Comparison of ENCODE assay signal across 10 cellular contexts in the genomic region with DNA sequence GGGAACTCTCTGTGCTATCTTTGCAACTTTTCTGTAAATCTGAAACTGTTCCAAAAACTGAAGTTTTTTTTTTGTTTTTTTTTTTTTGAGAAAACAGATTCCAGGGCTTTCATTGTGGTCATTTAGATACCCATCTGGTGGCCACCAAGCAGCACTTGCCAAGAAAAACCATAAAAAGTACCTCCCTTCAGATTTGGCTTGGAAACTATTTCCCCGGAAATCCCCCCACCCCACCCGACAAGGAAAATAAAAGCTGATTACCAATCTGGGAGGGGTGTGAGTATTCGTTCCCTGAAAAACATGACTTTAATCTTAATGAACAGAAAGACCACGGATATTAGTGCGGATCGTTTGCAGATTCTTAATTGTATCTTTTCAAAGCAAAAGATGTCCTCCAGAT. TPM values are rescaled to one million over a fixed set of nuclear protein-coding genes. Genes with fewer than 3 reads are reported as not detected.
A peak's percentile ranks its signal among the peaks of the same experiment; 100 is the strongest.
DNase-seq lines count a peak whose midpoint lies in the region; ATAC-seq, FAIRE-seq and TF ChIP-seq lines count a peak whose summit lies in the region.
"Had no signal": no experiment of that assay in that cellular context is flagged by ENCODE, and none has a peak within 500 bp of the region (broad histone marks: within the 10 kb centered on the region; RNA-seq: fewer than 3 reads in every experiment).

No MANE protein-coding gene starts in this region.

- peak overlapping the region in 2 of 10 experiments; percentile 61 to 64; a peak in 2 of 20 replicates for H3K4me3 ChIP-seq in BLaER1 treated with 17β-estradiol and CSF1 and Interleukin-3, amounts not matched to agents 10 nM and 100 nM
- H3K4me3 ChIP-seq in KMS-11 (IDR thresholded peaks at IDR 0.05; ENCODE audit: insufficient read depth, low read depth, low read length) (no peak overlapping the region), K562 (peak overlapping the region; percentile 72), foreskin fibroblast (ENCODE audit: low read depth in 1 of 2, low read length in 2 of 2) (no peak overlapping the region)

- peak overlapping the region; percentile 91 to 99 (median 98) for H3K4me3 Mint-ChIP-seq in naive B cell

- in situ Hi-C loops in K562 (cut with MboI), result no loop called here

- H3K9ac ChIP-seq in BLaER1 treated with 17β-estradiol and CSF1 and Interleukin-3, amounts not matched to agents 10 nM and 100 nM, result peak overlapping the region in 7 of 11 experiments; percentile 4 to 86 (median 76); a peak in 8 of 22 replicates
- peak overlapping the region; percentile 86 for H3K9ac ChIP-seq in KMS-11
- H3K9ac ChIP-seq in K562 (ENCODE audit: insufficient read depth in 1 of 2, low read depth in 2 of 2, low read length in 2 of 2), result peak overlapping the region; percentile 69 to 91; a peak in 2 of 4 replicates

- no peak for TF ChIP-seq EP300 in K562 (IDR thresholded peaks at IDR 0.05; ENCODE audit: low read length)

- H3K4me1 Mint-ChIP-seq in naive B cell, result peaks cover 44 to 71% (median 70%) of the 10 kb centered on the region in 3 donors

- peaks cover 44 to 55% (median 51%) of the 10 kb centered on the region in 10 experiments for H3K4me1 ChIP-seq in BLaER1 treated with 17β-estradiol and CSF1 and Interleukin-3, amounts not matched to agents 10 nM and 100 nM
- peaks cover 32% of the 10 kb centered on the region for H3K4me1 ChIP-seq in KMS-11 (ENCODE audit: low read depth, poor library complexity, severe bottlenecking)
- peaks cover 26 to 38% of the 10 kb centered on the region in 2 experiments; a peak in 4 of 5 replicates for H3K4me1 ChIP-seq in K562 (replicated peaks in 1 of 2; ENCODE audit: control insufficient read depth in 2 of 2, insufficient read depth in 2 of 2, low read length in 2 of 2)

- H4K20me1 ChIP-seq in BLaER1 treated with 17β-estradiol and CSF1 and Interleukin-3, amounts not matched to agents 10 nM and 100 nM, result peaks cover 0 to 6% (median 0%) of the 10 kb centered on the region in 11 experiments; a peak in 2 of 22 replicates
- H4K20me1 ChIP-seq in KMS-11 (ENCODE audit: insufficient read depth) (no peaks in the 10 kb centered on the region), K562 (replicated peaks; ENCODE audit: control insufficient read depth, insufficient read depth, low read length) (0 out of 2 replicates have a peak, but pooled peaks cover 3% of the 10 kb centered on the region)

- peak overlapping the region; percentile 95 to 100 (median 98) for H3K27ac Mint-ChIP-seq in naive B cell

- H3K36me3 Mint-ChIP-seq in naive B cell, result peaks cover 12% of the 10 kb centered on the region in 2 donors

- peaks cover 12 to 25% (median 18%) of the 10 kb centered on the region in 11 experiments; a peak in 21 of 22 replicates for H3K9me3 ChIP-seq in BLaER1 treated with 17β-estradiol and CSF1 and Interleukin-3, amounts not matched to agents 10 nM and 100 nM (replicated peaks in 1 of 11)
- no peaks in the 10 kb centered on the region for H3K9me3 ChIP-seq in K562 (replicated peaks; ENCODE audit: control insufficient read depth, insufficient read depth, low read depth, low read length)

- TF ChIP-seq POLR2A in K562 (conservative IDR thresholded peaks at IDR 0.05), result no peak

- H3K79me2 ChIP-seq in KMS-11 (ENCODE audit: insufficient read depth, low read depth) (peaks cover 65% of the 10 kb centered on the region), K562 (ENCODE audit: control insufficient read depth, insufficient read depth, low read length) (peaks cover 62% of the 10 kb centered on the region)

- H2AFZ ChIP-seq in KMS-11 (ENCODE audit: low read depth) (0 out of 2 replicates have a peak overlapping the region, but pooled peaks have one; percentile 58), K562 (ENCODE audit: low read depth, low read length) (peak overlapping the region; percentile 60)

- CTCF ChIA-PET in K562 (lab: Yijun Ruan, JAX; ENCODE audit: low intra/inter-chr PET ratio), result no interaction called here

- 0% methylated on average over 6 of the region's 6 CpGs for WGBS in K562 (ENCODE audit: insufficient coverage, low coverage, missing lambda C conversion rate)

- DNase-seq in K562 (ENCODE audit: extremely low read depth in 1 of 4, low spot score in 3 of 4) (no peak), naive B cell (no peak), foreskin fibroblast (no peak), occipital lobe (lab: John Stamatoyannopoulos, UW) (no peak), pons (ENCODE audit: low spot score) (no peak), A172 (ENCODE audit: low spot score) (no peak)
- DNase-seq: amniotic stem cell, DMS 273 treated with DMSO at 0.1 percent for 48 hours had no signal

- 0 out of 2 replicates have a peak, but pooled peaks have one; percentile 10 for TF ChIP-seq CTCF in KMS-11 (conservative IDR thresholded peaks at IDR 0.05; ENCODE audit: low read depth, low read length)
- no peak for TF ChIP-seq CTCF in K562 (IDR thresholded peaks at IDR 0.05 in 2 of 3, conservative IDR thresholded peaks at IDR 0.05 in 1 of 3; ENCODE audit: insufficient read depth in 2 of 3, low read depth in 1 of 3, low read length in 3 of 3)
- no peak for TF ChIP-seq CTCF in foreskin fibroblast (IDR thresholded peaks at IDR 0.05; ENCODE audit: low read depth, low read length)

- peaks cover 0 to 9% (median 4%) of the 10 kb centered on the region in 7 donors for H3K9me3 Mint-ChIP-seq in naive B cell

- no peak for TF ChIP-seq RAD21 in K562 (CRISPR knock-in tag; conservative IDR thresholded peaks at IDR 0.05 in 1 of 2, IDR thresholded peaks at IDR 0.05 in 1 of 2)

- H3K36me3 ChIP-seq in BLaER1 treated with 17β-estradiol and CSF1 and Interleukin-3, amounts not matched to agents 10 nM and 100 nM, result peaks cover 0 to 23% (median 8%) of the 10 kb centered on the region in 11 experiments; a peak in 12 of 22 replicates
- H3K36me3 ChIP-seq in KMS-11 (ENCODE audit: insufficient read depth), result no peaks in the 10 kb centered on the region; the same call in 1 of the 2 replicates
- peaks cover 24% of the 10 kb centered on the region for H3K36me3 ChIP-seq in K562 (ENCODE audit: control insufficient read depth, insufficient read depth, low read length)

- FAIRE-seq in K562 (lab: Jason Lieb, UNC), result peak; percentile 19

- no peaks in the 10 kb centered on the region for H3K9me1 ChIP-seq in K562 (ENCODE audit: control insufficient read depth, insufficient read depth, low read length)

- H3K4me2 ChIP-seq in BLaER1 treated with 17β-estradiol and CSF1 and Interleukin-3, amounts not matched to agents 10 nM and 100 nM, result peak overlapping the region; percentile 73 to 99 (median 93)
- peak overlapping the region; percentile 98 for H3K4me2 ChIP-seq in KMS-11
- peak overlapping the region; percentile 84 for H3K4me2 ChIP-seq in K562 (ENCODE audit: insufficient read depth, low read length)

- H3K27me3 Mint-ChIP-seq in naive B cell, result peaks cover 0 to 7% (median 0%) of the 10 kb centered on the region in 3 donors

- POLR2A ChIA-PET in K562 (lab: Yijun Ruan, JAX), result interaction anchor here (1.1 kb wide), 1 partner anchor 26 kb away, joined by 4 read pairs; no protein-coding TSS in a partner anchor

- H3K27ac ChIP-seq in BLaER1 treated with 17β-estradiol and CSF1 and Interleukin-3, amounts not matched to agents 10 nM and 100 nM, result peak overlapping the region in 10 of 11 experiments; percentile 40 to 92 (median 62); a peak in 14 of 22 replicates
- H3K27ac ChIP-seq in KMS-11, result peak overlapping the region; percentile 84
- peak overlapping the region; percentile 76 for H3K27ac ChIP-seq in K562 (ENCODE audit: extremely low read depth, low read depth, low read length)

- H3K27me3 ChIP-seq in BLaER1 treated with 17β-estradiol and CSF1 and Interleukin-3, amounts not matched to agents 10 nM and 100 nM, result peaks cover 0 to 11% (median 0%) of the 10 kb centered on the region in 11 experiments; a peak in 7 of 22 replicates
- H3K27me3 ChIP-seq in KMS-11 (ENCODE audit: insufficient read depth, low read depth) (no peaks in the 10 kb centered on the region), K562 (ENCODE audit: control insufficient read depth in 2 of 2, insufficient read depth in 2 of 2, low read length in 2 of 2) (peaks cover 0 to 8% of the 10 kb centered on the region in 2 experiments; a peak in 3 of 5 replicates)

- intact Hi-C loops in K562 (cut with micrococcal nuclease), result loop anchor here (2.0 kb wide), 3 partner anchors 48 to 162 kb away; no protein-coding TSS in a partner anchor

- ATAC-seq in K562 (no peak), naive B cell (ENCODE audit: low read depth in 2 of 2) (no peak)

- no TSS peak for BruUV-seq in K562 (replicated peaks; lab: Mats Ljungman, UMichigan)

RNA-seq across cellular contexts. Expression of a gene that starts 1.9 kb away (rescaled TPM):
- 19.7 and 27.2 TPM in 2 replicates for total RNA-seq in K562 (2011; cell fraction: chromatin; rRNA removed; ENCODE audit: low replicate concordance)
- 7.7 and 10.9 TPM in 2 replicates for total RNA-seq in K562 (2011; cell fraction: nucleolus; rRNA removed)
- 16.1 and 29.1 TPM in 2 replicates for total RNA-seq in K562 (2011; cell fraction: nucleoplasm; rRNA removed)
- 2.5 and 3.7 TPM in 2 replicates for total RNA-seq in K562 (2014; rRNA removed)
- total RNA-seq in K562 (2014; rRNA removed; fragmentation: Illumina TruSeq; extraction: Trizol), result 2.7 and 3.0 TPM in 2 replicates
- total RNA-seq in K562 (2015; rRNA removed; fragmentation: Illumina TruSeq; extraction: Trizol), result 2.6 and 3.3 TPM in 2 replicates
- total RNA-seq in K562 (2021), result 11.2 and 11.3 TPM in 2 replicates
- polyA plus RNA-seq in K562 (2011; rRNA removed), result 1.6 and 2.1 TPM in 2 replicates
- 1.00 and 1.6 TPM in 2 replicates for polyA plus RNA-seq in K562 (2011; cell fraction: cytosol; rRNA removed)
- polyA plus RNA-seq in K562 (2011; cell fraction: nucleus; rRNA removed), result 5.3 and 5.7 TPM in 2 replicates
- polyA plus RNA-seq in K562 (2012), result 7.2 and 8.8 TPM in 2 replicates
- 7.0 and 8.1 TPM in 2 replicates for polyA plus RNA-seq in K562 (2014; fragmentation: Illumina TruSeq; extraction: Trizol)
- polyA plus RNA-seq in K562 (2014; fragmentation: Nextera tagmentation; extraction: Ambion mirVana), result 1 to 10 TPM; 1.9 to 4.1 TPM
- polyA plus RNA-seq in K562 (2014; rRNA removed), result 3.8 and 4.0 TPM in 2 replicates
- 2.7 and 4.2 TPM in 2 replicates for polyA minus RNA-seq in K562 (2011; rRNA and poly(A)+ RNA removed)
- 4.4 and 4.8 TPM in 2 replicates for polyA minus RNA-seq in K562 (2011; cell fraction: cytosol; rRNA and poly(A)+ RNA removed)
- 4.3 TPM in 2 replicates for polyA minus RNA-seq in K562 (2011; cell fraction: nucleus; rRNA and poly(A)+ RNA removed)
- 10 to 100 TPM in 4 of 6 donors, 1 to 10 TPM in 2; 4.6 to 22.9 (median 14.6) TPM for polyA plus RNA-seq in naive B cell (ENCODE audit: low read depth in 6 of 6)
- 0.47 TPM for total RNA-seq in occipital lobe
- 0.28 and 0.43 TPM in 2 replicates for total RNA-seq in A172 (2014; rRNA removed; shearing (Covaris generic))
